In the genomic region with DNA sequence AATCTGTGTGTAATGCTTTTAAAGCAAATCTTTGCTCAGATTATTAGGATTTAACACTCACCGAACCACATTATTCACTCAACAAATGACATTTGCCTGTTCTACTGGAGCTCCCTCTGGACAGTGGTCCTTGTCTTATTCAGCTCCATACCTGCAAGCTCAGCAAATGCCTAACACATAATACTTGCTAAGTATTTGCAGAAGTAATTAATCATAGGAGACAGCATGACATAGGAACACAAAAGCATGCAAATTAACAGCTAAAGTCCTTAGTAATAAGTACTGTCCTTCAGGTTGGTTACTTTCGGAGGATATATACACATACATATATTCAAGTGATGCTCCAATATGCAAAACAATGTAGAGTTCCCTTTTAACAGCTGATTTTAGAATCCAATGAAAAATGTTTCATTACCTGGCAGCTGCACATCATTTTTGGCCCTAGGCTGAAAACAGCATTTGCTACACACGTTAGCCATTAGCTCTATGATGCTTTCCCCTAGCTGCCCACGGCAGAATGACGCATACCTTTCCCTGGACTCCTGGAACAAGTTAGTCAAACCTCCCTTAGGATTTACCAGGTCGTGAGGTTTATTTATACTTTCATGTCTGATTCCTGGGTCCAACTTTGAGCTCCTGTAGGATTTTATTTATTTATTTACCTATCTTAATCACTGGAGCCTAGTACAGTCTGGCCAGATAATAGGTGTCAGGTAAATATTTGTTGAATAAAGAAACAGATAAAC, we compare ENCODE assay signal across 8 cellular contexts. TPM values are rescaled to one million over a fixed set of nuclear protein-coding genes. Genes with fewer than 3 reads are reported as not detected.
DNase-seq lines count a peak whose midpoint lies in the region; ATAC-seq, FAIRE-seq and TF ChIP-seq lines count a peak whose summit lies in the region.

No MANE protein-coding gene starts in this region.

- ATAC-seq in activated CD8-positive, alpha-beta T cell treated with anti-CD3 and anti-CD28 coated beads for 36 hours = no peak
- peak in 1 of 2 donors; percentile 74 for ATAC-seq in gastrocnemius medialis
- no peak for ATAC-seq in HG02763 (IDR thresholded peaks at IDR 0.05; ENCODE audit: unreplicated experiment)

- DNase-seq in GM12891 (ENCODE audit: insufficient read length, low spot score) (no peak), fibroblast of pulmonary artery (ENCODE audit: low read depth) (peak; percentile 26), gastrocnemius medialis (no peak), NCI-H187 (lab: John Stamatoyannopoulos, UW) (no peak), HCEC 1CT (no peak)
- no peak for DNase-seq in activated CD8-positive, alpha-beta T cell treated with anti-CD3 and anti-CD28 coated beads for 36 hours
- DNase-seq in activated CD8-positive, alpha-beta memory T cell treated with anti-CD3 and anti-CD28 coated beads, Interleukin-2, amount 50 U/mL, for 4 hours = no peak

- no peak overlapping the region for H3K4me3 ChIP-seq in fibroblast of pulmonary artery (replicated peaks; ENCODE audit: low read depth, low read length)
- H3K4me3 ChIP-seq in gastrocnemius medialis = no peak overlapping the region

- peaks cover 45% of the 10 kb centered on the region for H3K4me1 Mint-ChIP-seq in activated CD8-positive, alpha-beta T cell treated with anti-CD3 and anti-CD28 coated beads for 36 hours (ENCODE audit: low read depth)

- no peaks in the 10 kb centered on the region for H3K27me3 Mint-ChIP-seq in activated CD8-positive, alpha-beta T cell treated with anti-CD3 and anti-CD28 coated beads for 36 hours

- TF ChIP-seq POLR2A in GM12891 (IDR thresholded peaks at IDR 0.05; ENCODE audit: low read depth, low read length) = no peak
- no peak for TF ChIP-seq POLR2A in gastrocnemius medialis (IDR thresholded peaks at IDR 0.05)

- H3K27me3 ChIP-seq in gastrocnemius medialis = no peaks in the 10 kb centered on the region

- H3K36me3 ChIP-seq in gastrocnemius medialis = peaks cover 0 to 27% of the 10 kb centered on the region in 2 donors

- peak; percentile 57 for FAIRE-seq in GM12891 (lab: Jason Lieb, UNC)

- H3K4me1 ChIP-seq in gastrocnemius medialis = peaks cover 22 to 27% of the 10 kb centered on the region in 2 donors

- H3K27ac Mint-ChIP-seq in activated CD8-positive, alpha-beta T cell treated with anti-CD3 and anti-CD28 coated beads for 36 hours = peak overlapping the region; percentile 59

- peak overlapping the region; percentile 1 to 49 (median 31) for H3K27ac ChIP-seq in gastrocnemius medialis

- intact Hi-C loops in activated CD8-positive, alpha-beta T cell treated with anti-CD3 and anti-CD28 coated beads for 36 hours (cut with micrococcal nuclease) = loop anchor here (10.0 kb wide), 2 partner anchors 305 to 385 kb away; partner anchors contain the start of gene CYLD
- intact Hi-C loops in gastrocnemius medialis (cut with DNase I; ENCODE audit: low total_unique reads) = loop anchor here (10.0 kb wide), 1 partner anchor 205 kb away; the partner anchor contains the start of gene TENT4B

- TF ChIP-seq CTCF in activated CD8-positive, alpha-beta T cell treated with anti-CD3 and anti-CD28 coated beads for 36 hours (IDR thresholded peaks at IDR 0.05) = no peak
- TF ChIP-seq CTCF in fibroblast of pulmonary artery (IDR thresholded peaks at IDR 0.05; ENCODE audit: low read length, missing control alignments) = no peak
- no peak for TF ChIP-seq CTCF in gastrocnemius medialis (IDR thresholded peaks at IDR 0.05 in 4 of 5, conservative IDR thresholded peaks at IDR 0.05 in 1 of 5)

- no peak overlapping the region for H3K4me3 Mint-ChIP-seq in activated CD8-positive, alpha-beta T cell treated with anti-CD3 and anti-CD28 coated beads for 36 hours

- H3K9me3 Mint-ChIP-seq in activated CD8-positive, alpha-beta T cell treated with anti-CD3 and anti-CD28 coated beads for 36 hours = no peaks in the 10 kb centered on the region

- no peaks in the 10 kb centered on the region for H3K9me3 ChIP-seq in gastrocnemius medialis

- in situ Hi-C loops in gastrocnemius medialis (cut with MboI; ENCODE audit: low sequenced_read_pairs in 4 of 4) = loop anchor here (10.0 to 25.0 kb wide), 8 partner anchors 148 to 452 kb away; partner anchors contain the start of genes CNEP1R1 (in 2 of the 4) and TENT4B (in 1 of the 4)

- POLR2A ChIA-PET in activated CD8-positive, alpha-beta T cell treated with anti-CD3 and anti-CD28 coated beads for 36 hours (lab: Charles Lee) = interaction anchor here (0.7 to 1.3 kb wide), 2 partner anchors 25 to 302 kb away, joined by 3 to 4 read pairs; no protein-coding TSS in a partner anchor

- H3K36me3 Mint-ChIP-seq in activated CD8-positive, alpha-beta T cell treated with anti-CD3 and anti-CD28 coated beads for 36 hours (ENCODE audit: low read depth) = peaks cover 34% of the 10 kb centered on the region

- CTCF ChIA-PET in activated CD8-positive, alpha-beta T cell treated with anti-CD3 and anti-CD28 coated beads for 36 hours (lab: Charles Lee) = interaction anchor here (1.0 to 11.6 kb wide), 13 partner anchors 8 to 447 kb away, joined by 3 to 266 read pairs (median 8); partner anchors contain the start of genes BRD7 and CNEP1R1

TF ChIP-seq in GM12891, 5 proteins besides CTCF, POLR2A, EP300 and RAD21:
- TF ChIP-seq SPI1 (IDR thresholded peaks at IDR 0.05; ENCODE audit: low read depth, low read length) (no peak), POU2F2 (IDR thresholded peaks at IDR 0.05; ENCODE audit: low read depth, low read length) (no peak), POLR2AphosphoS5 (IDR thresholded peaks at IDR 0.05; ENCODE audit: low read depth, low read length) (no peak), TAF1 (IDR thresholded peaks at IDR 0.05; ENCODE audit: low read depth, low read length) (no peak), PAX5 (IDR thresholded peaks at IDR 0.05; ENCODE audit: insufficient read depth, low read length, severe bottlenecking) (no peak)

RNA-seq across cellular contexts. Expression of gene BRD7, which starts 8.6 kb away (rescaled TPM):
- polyA plus RNA-seq in GM12891 (2012; ENCODE audit: low read depth, missing spikeins) = 34.5 TPM
- total RNA-seq in activated CD8-positive, alpha-beta T cell treated with anti-CD3 and anti-CD28 coated beads for 36 hours = 10 to 100 TPM; 76.2 to 93.4 TPM
- 10 to 100 TPM; 38.3 to 55.9 (median 48.8) TPM for total RNA-seq in gastrocnemius medialis
